In the genomic region with DNA sequence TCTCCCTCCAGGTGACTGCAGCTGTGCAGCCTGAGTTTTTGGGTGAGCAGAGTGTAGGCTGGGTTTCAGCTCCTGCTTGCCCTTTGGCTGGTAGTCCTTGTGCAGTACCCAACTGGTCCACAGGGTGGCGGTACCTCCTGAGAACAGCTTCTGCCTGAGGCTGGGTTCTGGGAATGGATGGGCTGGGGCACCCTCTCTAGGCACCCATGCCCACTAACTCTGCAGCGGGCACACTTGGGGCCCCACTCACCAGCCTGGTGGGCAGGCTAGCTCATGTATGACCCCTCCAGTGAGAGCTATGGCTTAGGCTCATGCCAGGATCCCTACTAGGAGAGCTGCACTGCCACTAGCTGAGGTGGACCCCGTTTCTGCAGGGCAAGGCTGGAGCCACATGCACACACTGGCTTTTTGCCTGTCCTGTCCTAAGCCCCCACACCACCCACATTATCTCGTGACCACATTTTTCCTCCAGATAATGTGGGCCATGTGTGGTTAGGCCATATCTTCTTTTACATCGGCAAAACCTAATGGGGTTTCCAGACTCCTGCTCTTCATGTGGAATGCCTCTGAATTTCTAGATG, we compare ENCODE assay signal across 8 cellular contexts. TPM values are rescaled to one million over a fixed set of nuclear protein-coding genes. Genes with fewer than 3 reads are reported as not detected.
DNase-seq lines count a peak whose midpoint lies in the region; ATAC-seq and TF ChIP-seq lines count a peak whose summit lies in the region.

No MANE protein-coding gene starts in this region.

- H3K9me3 ChIP-seq in BE2C = no peaks in the 10 kb centered on the region
- H3K9me3 ChIP-seq in SK-N-SH = no peaks in the 10 kb centered on the region
- no peaks in the 10 kb centered on the region for H3K9me3 ChIP-seq in cardiac muscle cell (ENCODE audit: low read depth)

- peaks cover 37% of the 10 kb centered on the region for H3K4me1 ChIP-seq in BE2C
- peaks cover 7 to 71% of the 10 kb centered on the region in 2 experiments; a peak in 3 of 4 replicates for H3K4me1 ChIP-seq in SK-N-SH (ENCODE audit: control insufficient read depth in 1 of 2, insufficient read depth in 2 of 2, low read depth in 1 of 2, low read length in 1 of 2)
- peaks cover 8% of the 10 kb centered on the region for H3K4me1 ChIP-seq in cardiac muscle cell (ENCODE audit: low read depth)

- H2AFZ ChIP-seq in SK-N-SH (ENCODE audit: low read depth) = 0 out of 2 replicates have a peak overlapping the region, but pooled peaks have one; percentile 18

- TF ChIP-seq CTCF in BE2C (IDR thresholded peaks at IDR 0.05; ENCODE audit: low read depth, low read length) (peak; percentile 94), LNCaP clone FGC (IDR thresholded peaks at IDR 0.05; ENCODE audit: control insufficient read depth, extremely low read depth, insufficient read depth) (peak; percentile 97), SK-N-SH (IDR thresholded peaks at IDR 0.05) (peak; percentile 92), cardiac muscle cell (IDR thresholded peaks at IDR 0.05; ENCODE audit: low read depth, low read length) (peak; percentile 93)

- 7% methylated on average over 5 of the region's 5 CpGs for WGBS in SK-N-SH (ENCODE audit: low lambda C conversion rate)

- H3K27ac ChIP-seq in SK-N-SH (ENCODE audit: low read depth in 2 of 2, low read length in 1 of 2) (peak overlapping the region; percentile 26 to 98; a peak in 3 of 4 replicates), cardiac muscle cell (no peak overlapping the region)

- CTCF ChIA-PET in SK-N-SH (lab: Yijun Ruan, JAX) = interaction anchor here (0.6 to 9.5 kb wide), 53 partner anchors 10 to 856 kb away, joined by 3 to 169 read pairs (median 4); partner anchors contain the start of genes AHCYL1, AMPD2, CYB561D1 and GNAI3

- H3K4me2 ChIP-seq in SK-N-SH = peak overlapping the region; percentile 27; the same call in 1 of the 2 replicates

- peaks cover 4% of the 10 kb centered on the region for H3F3A ChIP-seq in SK-N-SH (replicated peaks; ENCODE audit: insufficient read depth)

- H3K36me3 ChIP-seq in BE2C (no peaks in the 10 kb centered on the region), SK-N-SH (replicated peaks in 1 of 2; ENCODE audit: control insufficient read depth in 1 of 2, insufficient read depth in 2 of 2, low read length in 1 of 2) (no peaks in the 10 kb centered on the region), cardiac muscle cell (no peaks in the 10 kb centered on the region)

- H3K79me2 ChIP-seq in SK-N-SH (ENCODE audit: insufficient read depth) = no peaks in the 10 kb centered on the region

- peak in 1 of 2 experiments; percentile 94; a peak in 2 of 4 replicates for TF ChIP-seq EP300 in SK-N-SH (IDR thresholded peaks at IDR 0.05; ENCODE audit: borderline replicate concordance in 1 of 2, low read depth in 1 of 2, low read length in 1 of 2)

- H3K4me3 ChIP-seq in BE2C (ENCODE audit: low read depth, low read length) = 0 out of 2 replicates have a peak overlapping the region, but pooled peaks have one; percentile 3
- H3K4me3 ChIP-seq in LNCaP clone FGC (ENCODE audit: low read depth, low read length) = no peak overlapping the region
- H3K4me3 ChIP-seq in SK-N-SH (ENCODE audit: low read depth in 2 of 2, low read length in 1 of 2) = peak overlapping the region in 1 of 2 experiments; percentile 5; a peak in 1 of 4 replicates
- H3K4me3 ChIP-seq in cardiac muscle cell = no peak overlapping the region

- H3K9ac ChIP-seq in SK-N-SH = no peak overlapping the region

- peak; percentile 69 for TF ChIP-seq RAD21 in SK-N-SH (IDR thresholded peaks at IDR 0.05; ENCODE audit: low read length)

- DNase-seq in BE2C = peak; percentile 90
- no peak for DNase-seq in LNCaP clone FGC (ENCODE audit: low read depth)
- DNase-seq in SK-N-SH = peak; percentile 83
- peak; percentile 93 for DNase-seq in activated naive CD4-positive, alpha-beta T cell treated with Interleukin-2 at 50 U/mL for 16 hours
- DNase-seq in cardiac muscle cell (ENCODE audit: low read depth in 1 of 2, low spot score in 1 of 2) = peak; percentile 77 to 81
- DNase-seq in renal cortical epithelial cell (ENCODE audit: low read depth) = peak; percentile 35

- ATAC-seq in GM19395 (IDR thresholded peaks at IDR 0.05; ENCODE audit: unreplicated experiment) (peak; percentile 80), GM18519 (IDR thresholded peaks at IDR 0.05; ENCODE audit: low FRiP score, unreplicated experiment) (no peak)

- H3K9me2 ChIP-seq in SK-N-SH = no peaks in the 10 kb centered on the region

- H3K27me3 ChIP-seq in BE2C (no peaks in the 10 kb centered on the region), SK-N-SH (ENCODE audit: insufficient read depth) (no peaks in the 10 kb centered on the region), cardiac muscle cell (peaks cover 7% of the 10 kb centered on the region)

- H4K20me1 ChIP-seq in SK-N-SH (ENCODE audit: insufficient read depth) = no peaks in the 10 kb centered on the region

- POLR2A ChIA-PET in SK-N-SH (lab: Yijun Ruan, JAX) = interaction anchor here (0.6 to 4.9 kb wide), 6 partner anchors 8 to 94 kb away, joined by 3 to 44 read pairs (median 6); partner anchors contain the start of genes GNAI3 and GSTM4

TF ChIP-seq in SK-N-SH, 30 proteins besides CTCF, POLR2A, EP300 and RAD21 (continues in another document):
- peak; percentile 70 for TF ChIP-seq TCF12 (IDR thresholded peaks at IDR 0.05)
- 0 out of 2 replicates have a peak, but pooled peaks have one; percentile 22 for TF ChIP-seq SIN3A (IDR thresholded peaks at IDR 0.05; ENCODE audit: borderline replicate concordance, low read depth, low read length)
- no peak for TF ChIP-seq RXRA (IDR thresholded peaks at IDR 0.05; ENCODE audit: borderline replicate concordance, low read depth)
- no peak for TF ChIP-seq GABPA (IDR thresholded peaks at IDR 0.05; ENCODE audit: low read depth)
- TF ChIP-seq IRF3 (IDR thresholded peaks at IDR 0.05; ENCODE audit: low read depth, low read length) = no peak
- TF ChIP-seq FOSL2 (IDR thresholded peaks at IDR 0.05; ENCODE audit: borderline replicate concordance, low read depth) = no peak
- TF ChIP-seq ELF1 (IDR thresholded peaks at IDR 0.05) = no peak
- TF ChIP-seq SMC3 (IDR thresholded peaks at IDR 0.05; ENCODE audit: low read depth, low read length) = peak; percentile 82

RNA-seq across cellular contexts. Expression of gene GSTM4, which starts 15.5 kb away (rescaled TPM):
- polyA plus RNA-seq in BE2C (2012; ENCODE audit: insufficient read depth, insufficient read length, low read depth) = 36.2 TPM
- 34.2 and 36.1 TPM in 2 replicates for polyA plus RNA-seq in SK-N-SH (2012; rRNA removed)
- 25.0 and 27.9 TPM in 2 replicates for polyA plus RNA-seq in SK-N-SH (2012; cell fraction: cytosol; rRNA removed)
- polyA plus RNA-seq in SK-N-SH (2012; cell fraction: nucleus; rRNA removed) = 35.2 and 36.6 TPM in 2 replicates
- total RNA-seq in cardiac muscle cell = 53.5 and 65.3 TPM in 2 replicates
- polyA plus RNA-seq in cardiac muscle cell = 134 and 136 TPM in 2 replicates
- total RNA-seq in renal cortical epithelial cell = 12.2 and 17.8 TPM in 2 replicates

RNA-seq across cellular contexts. Expression of gene AMPD2, which starts 20.7 kb away (rescaled TPM):
- 188 TPM for polyA plus RNA-seq in BE2C (2012; ENCODE audit: insufficient read depth, insufficient read length, low read depth)
- polyA plus RNA-seq in SK-N-SH (2012; rRNA removed) (59.1 and 63.7 TPM in 2 replicates), cardiac muscle cell (47.9 and 53.2 TPM in 2 replicates)
- 14.5 and 22.9 TPM in 2 replicates for polyA plus RNA-seq in SK-N-SH (2012; cell fraction: cytosol; rRNA removed)
- polyA plus RNA-seq in SK-N-SH (2012; cell fraction: nucleus; rRNA removed) = 359 and 387 TPM in 2 replicates
- total RNA-seq in cardiac muscle cell (72.8 and 116 TPM in 2 replicates), renal cortical epithelial cell (62.7 and 71.7 TPM in 2 replicates)

RNA-seq across cellular contexts. Expression of gene GNAT2, which starts 21.0 kb away (rescaled TPM):
- not detected for polyA plus RNA-seq in BE2C (2012; ENCODE audit: insufficient read depth, insufficient read length, low read depth)
- 0.16 TPM in 2 replicates for polyA plus RNA-seq in SK-N-SH (2012; rRNA removed)
- polyA plus RNA-seq in SK-N-SH (2012; cell fraction: cytosol; rRNA removed) = 0.14 and 0.18 TPM in 2 replicates
- polyA plus RNA-seq in SK-N-SH (2012; cell fraction: nucleus; rRNA removed) = 0.04 and 0.19 TPM in 2 replicates
- total RNA-seq in cardiac muscle cell = not detected in 2 replicates
- 0.22 TPM in 1 of 2 replicates, not detected in the other for polyA plus RNA-seq in cardiac muscle cell
- 0.10 TPM in 1 of 2 replicates, not detected in the other for total RNA-seq in renal cortical epithelial cell

RNA-seq across cellular contexts. Expression of gene GSTM2, which starts 27.5 kb away (rescaled TPM):
- 38.9 TPM for polyA plus RNA-seq in BE2C (2012; ENCODE audit: insufficient read depth, insufficient read length, low read depth)
- polyA plus RNA-seq in SK-N-SH (2012; rRNA removed) = 70.2 and 97.6 TPM in 2 replicates
- 23.0 and 24.2 TPM in 2 replicates for polyA plus RNA-seq in SK-N-SH (2012; cell fraction: cytosol; rRNA removed)
- 693 and 732 TPM in 2 replicates for polyA plus RNA-seq in SK-N-SH (2012; cell fraction: nucleus; rRNA removed)
- total RNA-seq in cardiac muscle cell = 55.2 and 78.5 TPM in 2 replicates
- 117 and 164 TPM in 2 replicates for polyA plus RNA-seq in cardiac muscle cell
- 1.4 and 14.7 TPM in 2 replicates for total RNA-seq in renal cortical epithelial cell

RNA-seq across cellular contexts. Expression of gene GSTM1, which starts 47.2 kb away (rescaled TPM):
- polyA plus RNA-seq in BE2C (2012; ENCODE audit: insufficient read depth, insufficient read length, low read depth) = 0.96 TPM
- not detected in 2 replicates for polyA plus RNA-seq in SK-N-SH (2012; rRNA removed)
- 0.03 TPM in 2 replicates for polyA plus RNA-seq in SK-N-SH (2012; cell fraction: cytosol; rRNA removed)
- 0.14 and 0.17 TPM in 2 replicates for polyA plus RNA-seq in SK-N-SH (2012; cell fraction: nucleus; rRNA removed)
- total RNA-seq in cardiac muscle cell = 5.5 and 14.1 TPM in 2 replicates
- polyA plus RNA-seq in cardiac muscle cell = 10.7 and 33.1 TPM in 2 replicates
- total RNA-seq in renal cortical epithelial cell = 8.0 and 15.1 TPM in 2 replicates
